In genomic region chr1:116375165-116375883, GRCh38 we compare ENCODE assay signal across 8 cellular contexts. TPM values are rescaled to one million over a fixed set of nuclear protein-coding genes. Genes with fewer than 3 reads are reported as not detected.
DNase-seq lines count a peak whose midpoint lies in the region; TF ChIP-seq lines count a peak whose summit lies in the region.

No MANE protein-coding gene starts in this region.

- intact Hi-C loops in MCF 10A (cut with micrococcal nuclease), result loop anchor here (2.0 to 10.0 kb wide), 3 partner anchors 35 to 221 kb away; no protein-coding TSS in a partner anchor

- POLR2A ChIA-PET in AG04449 (lab: Yijun Ruan, JAX) (interaction anchor here (1.1 kb wide), 1 partner anchor 35 kb away, joined by 4 read pairs; no protein-coding TSS in a partner anchor), MCF 10A (lab: Yijun Ruan, JAX) (interaction anchor here (0.6 to 6.6 kb wide), 43 partner anchors 8 to 1238 kb away, joined by 3 to 110 read pairs (median 5); partner anchors contain the start of gene CD58)

- no peaks in the 10 kb centered on the region for H3K27me3 Mint-ChIP-seq in MCF 10A (ENCODE audit: insufficient read depth, unreplicated experiment)

- peaks cover 3% of the 10 kb centered on the region for H3K79me1 ChIP-seq in mesenchymal stem cell (replicated peaks; ENCODE audit: low read length, poor library complexity, severe bottlenecking)

- H3K9me3 ChIP-seq in HUES6 (ENCODE audit: control insufficient read depth, insufficient read depth, low read depth, low read length) (no peaks in the 10 kb centered on the region), mesenchymal stem cell (ENCODE audit: control insufficient read depth, low read length) (no peaks in the 10 kb centered on the region)

- no peak overlapping the region for H2BK5ac ChIP-seq in mesenchymal stem cell (ENCODE audit: low read depth, low read length, poor library complexity, severe bottlenecking)

- WGBS in mesenchymal stem cell, result 79% methylated on average over 4 of the region's 8 CpGs

- H3K14ac ChIP-seq in mesenchymal stem cell (ENCODE audit: low read length in 2 of 2), result no peak overlapping the region

- H3K23ac ChIP-seq in mesenchymal stem cell (ENCODE audit: low read length in 2 of 2), result no peak overlapping the region

- H3K27ac ChIP-seq in HUES6 (ENCODE audit: low read depth, low read length), result no peak overlapping the region
- peak overlapping the region; percentile 84 for H3K27ac ChIP-seq in mesenchymal stem cell (ENCODE audit: low read length, poor library complexity, severe bottlenecking)

- no peak overlapping the region for H3K4ac ChIP-seq in mesenchymal stem cell (ENCODE audit: low read depth in 1 of 2, low read length in 2 of 2)

- CTCF ChIA-PET in AG04449 (lab: Yijun Ruan, JAX), result interaction anchor here (1.0 to 2.6 kb wide), 7 partner anchors 12 to 236 kb away, joined by 3 to 21 read pairs (median 6); no protein-coding TSS in a partner anchor
- CTCF ChIA-PET in MCF 10A (lab: Yijun Ruan, JAX), result interaction anchor here (0.6 to 4.1 kb wide), 15 partner anchors 8 to 592 kb away, joined by 3 to 23 read pairs (median 4); no protein-coding TSS in a partner anchor

- H3K4me3 ChIP-seq in AG04449 (ENCODE audit: low read depth, low read length), result peak overlapping the region; percentile 76
- peak overlapping the region; percentile 96 for H3K4me3 ChIP-seq in HUES6 (ENCODE audit: low read depth, low read length)
- H3K4me3 ChIP-seq in mesenchymal stem cell (ENCODE audit: insufficient read depth in 1 of 2, low read depth in 1 of 2, low read length in 2 of 2), result peak overlapping the region in 1 of 2 experiments; percentile 94

- no peaks in the 10 kb centered on the region for H3K9me3 Mint-ChIP-seq in MCF 10A (ENCODE audit: unreplicated experiment)

- H2AFZ ChIP-seq in mesenchymal stem cell (ENCODE audit: low read depth, low read length), result no peak overlapping the region

- TSS peak; percentile 16 for BruUV-seq in MCF 10A (replicated peaks; lab: Mats Ljungman, UMichigan)

- H3K36me3 ChIP-seq in HUES6 (ENCODE audit: control insufficient read depth, insufficient read depth, low read length) (no peaks in the 10 kb centered on the region), mesenchymal stem cell (ENCODE audit: control insufficient read depth in 1 of 2, insufficient read depth in 2 of 2, low read depth in 1 of 2, low read length in 2 of 2) (peaks cover 0 to 4% of the 10 kb centered on the region in 2 experiments)

- H4K91ac ChIP-seq in mesenchymal stem cell (ENCODE audit: low read length), result no peak overlapping the region

- no peak overlapping the region for H4K8ac ChIP-seq in mesenchymal stem cell (ENCODE audit: low read length)

- H3K4me3 Mint-ChIP-seq in MCF 10A (ENCODE audit: unreplicated experiment), result peak overlapping the region; percentile 94

- H3K9ac ChIP-seq in HUES6 (ENCODE audit: low read length) (no peak overlapping the region), mesenchymal stem cell (ENCODE audit: low read length) (peak overlapping the region; percentile 94)

- H3K27me3 ChIP-seq in HUES6 (ENCODE audit: control insufficient read depth, insufficient read depth, low read length) (peaks cover 13% of the 10 kb centered on the region), mesenchymal stem cell (ENCODE audit: control insufficient read depth in 1 of 2, insufficient read depth in 1 of 2, low read length in 2 of 2) (no peaks in the 10 kb centered on the region)

- H2BK120ac ChIP-seq in mesenchymal stem cell (ENCODE audit: low read depth, low read length), result no peak overlapping the region

- peak overlapping the region; percentile 48 for H3K4me2 ChIP-seq in mesenchymal stem cell (ENCODE audit: low read length, poor library complexity, severe bottlenecking)

- TF ChIP-seq CTCF in AG04449 (IDR thresholded peaks at IDR 0.05; ENCODE audit: insufficient read depth, low read length, missing control alignments), result no peak
- TF ChIP-seq CTCF in MCF 10A (IDR thresholded peaks at IDR 0.05; ENCODE audit: unreplicated experiment), result no peak
- TF ChIP-seq CTCF in GM20000 (IDR thresholded peaks at IDR 0.05; ENCODE audit: extremely low read depth, missing control alignments), result no peak

- DNase-seq in AG04449 (ENCODE audit: low read depth, low spot score) (no peak), MCF 10A (ENCODE audit: unreplicated experiment) (peak; percentile 55), mesenchymal stem cell (peak; percentile 51), NCI-H2081 (lab: John Stamatoyannopoulos, UW) (no peak), GM20000 (ENCODE audit: low spot score) (no peak), NCI-H748 treated with DMSO at 0.1 percent for 48 hours (lab: John Stamatoyannopoulos, UW) (no peak)
- DNase-seq in stimulated activated CD4-positive, alpha-beta T cell treated with anti-CD3 and anti-CD28 coated beads, Interleukin-2, amount 100 ng/mL, for 24 hours, result no peak

- H3K18ac ChIP-seq in mesenchymal stem cell (ENCODE audit: low read depth in 1 of 2, low read length in 2 of 2), result peak overlapping the region in 1 of 2 experiments; percentile 48

- peak overlapping the region; percentile 78 for H3K27ac Mint-ChIP-seq in MCF 10A (ENCODE audit: low read depth, unreplicated experiment)

- peaks cover 31% of the 10 kb centered on the region for H3K36me3 Mint-ChIP-seq in MCF 10A (ENCODE audit: insufficient read depth, unreplicated experiment)

- peaks cover 63% of the 10 kb centered on the region for H3K4me1 ChIP-seq in HUES6 (ENCODE audit: control insufficient read depth, insufficient read depth, low read length)
- H3K4me1 ChIP-seq in mesenchymal stem cell (ENCODE audit: control insufficient read depth, insufficient read depth, low read depth, low read length), result peaks cover 17% of the 10 kb centered on the region

- H2BK15ac ChIP-seq in mesenchymal stem cell (ENCODE audit: low read depth, poor library complexity, severe bottlenecking), result no peak overlapping the region

- H3K4me1 Mint-ChIP-seq in MCF 10A (ENCODE audit: insufficient read depth, unreplicated experiment), result peaks cover 36% of the 10 kb centered on the region

- H2BK12ac ChIP-seq in mesenchymal stem cell (ENCODE audit: low read length in 2 of 2), result no peak overlapping the region

- H2AK5ac ChIP-seq in mesenchymal stem cell (ENCODE audit: low read length, severe bottlenecking), result no peak overlapping the region

RNA-seq across cellular contexts. Expression of gene ATP1A1, which starts 2.3 kb away (rescaled TPM):
- total RNA-seq in MCF 10A (2022), result 361 and 378 TPM in 2 replicates
- polyA plus RNA-seq in mesenchymal stem cell (2013, experiment 1 of 2), result 128 TPM
- 126 TPM for polyA plus RNA-seq in mesenchymal stem cell (2013, experiment 2 of 2)

Comparison
In these comparisons a context has a peak if more than half of its experiments do, and no peak if none do; other contexts are left out.
1. DNase-seq: peak in MCF 10A (single experiment) and mesenchymal stem cell (single experiment); none in AG04449 (single experiment), NCI-H2081 (0 of 2), stimulated activated CD4-positive, alpha-beta T cell treated with anti-CD3 and anti-CD28 coated beads, Interleukin-2, amount 100 ng/mL, for 24 hours (0 of 2), GM20000 (single experiment) and NCI-H748 treated with DMSO at 0.1 percent for 48 hours (single experiment).